Comparison of ENCODE assay signal across 9 cellular contexts in the genomic region with DNA sequence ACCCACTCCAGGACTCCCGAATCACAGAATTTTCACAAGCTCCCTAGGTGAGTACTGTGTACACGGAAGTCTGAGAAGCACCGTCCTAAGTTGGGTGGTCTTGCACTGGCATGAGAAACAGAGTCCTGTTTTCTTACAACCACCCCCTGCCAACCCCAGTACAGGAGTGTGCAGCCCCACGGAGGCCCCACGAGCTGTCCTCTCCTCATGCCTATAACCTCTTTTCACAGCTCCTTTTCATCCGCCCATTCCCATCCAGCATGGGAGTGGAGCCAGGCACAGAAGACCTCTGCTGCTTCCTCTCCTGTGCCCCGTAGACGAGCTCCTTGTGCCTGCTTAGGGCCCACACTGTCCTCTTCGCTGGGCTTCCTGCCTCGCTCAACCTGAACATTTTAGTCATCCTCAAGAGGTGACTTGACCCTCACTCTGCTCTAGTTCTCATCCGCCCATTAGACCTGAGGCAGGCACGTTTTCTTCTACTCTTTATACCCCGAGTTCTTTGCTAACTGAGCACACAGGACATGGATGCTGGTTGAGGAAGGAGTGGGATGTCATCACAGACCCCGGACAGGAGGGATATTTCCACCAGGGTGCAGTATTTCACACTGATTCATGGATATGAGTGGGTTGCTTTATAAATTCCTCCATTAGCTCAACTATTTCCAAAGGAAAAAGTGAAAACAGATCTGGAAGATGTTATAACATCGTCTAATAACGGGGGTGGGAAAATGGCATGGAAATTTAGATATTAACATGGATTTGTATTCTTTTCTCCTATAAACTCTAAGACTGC.
DNase-seq lines count a peak whose midpoint lies in the region; ATAC-seq and TF ChIP-seq lines count a peak whose summit lies in the region.
"Had no signal": no experiment of that assay in that cellular context is flagged by ENCODE, and none has a peak within 500 bp of the region (broad histone marks: within the 10 kb centered on the region; RNA-seq: fewer than 3 reads in every experiment).

No MANE protein-coding gene starts in this region.

- TF ChIP-seq CTCF in cardiac fibroblast (IDR thresholded peaks at IDR 0.05; ENCODE audit: low read depth, low read length) (peak; percentile 15), thoracic aorta (IDR thresholded peaks at IDR 0.05) (peak; percentile 66)

- DNase-seq in NCI-H446 (lab: John Stamatoyannopoulos, UW) (peak; percentile 7 to 11), NCI-H446 treated with DMSO at 0.1 percent for 48 hours (lab: John Stamatoyannopoulos, UW) (no peak), cardiac fibroblast (ENCODE audit: low read depth in 2 of 2) (peak; percentile 25 to 73), kidney glomerular epithelial cell (lab: John Stamatoyannopoulos, UW) (peak; percentile 2), thoracic aorta (ENCODE audit: low spot score) (no peak)
- DNase-seq in activated CD8-positive, alpha-beta memory T cell treated with anti-CD3 and anti-CD28 coated beads, Interleukin-2, amount 50 U/mL, for 48 hours = no peak
- DNase-seq in stimulated activated naive CD4-positive, alpha-beta T cell treated with Interleukin-2 at 50 U/mL for 16 hours (lab: John Stamatoyannopoulos, UW) = no peak

- no peaks in the 10 kb centered on the region for H3K27me3 ChIP-seq in thoracic aorta (replicated peaks; ENCODE audit: insufficient read depth)
- H3K27me3 ChIP-seq: SJCRH30 had no signal

- H3K36me3 ChIP-seq in thoracic aorta = no peaks in the 10 kb centered on the region
- H3K36me3 ChIP-seq: SJCRH30 had no signal

- H3K27ac ChIP-seq in thoracic aorta = no peak overlapping the region
- H3K27ac ChIP-seq: SJCRH30 had no signal

- ATAC-seq in thoracic aorta (ENCODE audit: insufficient number of reproducible peaks, low FRiP score, low read depth) (peak; percentile 82), GM19324 (IDR thresholded peaks at IDR 0.05; ENCODE audit: low FRiP score, unreplicated experiment) (no peak)

- no peak overlapping the region for H3K4me3 ChIP-seq in cardiac fibroblast (replicated peaks in 1 of 2; ENCODE audit: low read depth in 2 of 2, low read length in 2 of 2)
- H3K4me3 ChIP-seq in thoracic aorta = no peak overlapping the region
- H3K4me3 ChIP-seq: SJCRH30 had no signal

- peaks cover 0 to under 1% of the 10 kb centered on the region in 2 donors for H3K4me1 ChIP-seq in thoracic aorta (ENCODE audit: control insufficient read depth in 1 of 2, low read depth in 2 of 2)
- H3K4me1 ChIP-seq: SJCRH30 had no signal

- H3K9me3 ChIP-seq in thoracic aorta = no peaks in the 10 kb centered on the region
- H3K9me3 ChIP-seq: SJCRH30 had no signal

Comparison
In these comparisons a context has a peak if more than half of its experiments do, and no peak if none do; other contexts are left out.
1. DNase-seq: peak in NCI-H446 (2 of 2), cardiac fibroblast (2 of 2) and kidney glomerular epithelial cell (single experiment); none in NCI-H446 treated with DMSO at 0.1 percent for 48 hours (single experiment), thoracic aorta (single experiment), activated CD8-positive, alpha-beta memory T cell treated with anti-CD3 and anti-CD28 coated beads, Interleukin-2, amount 50 U/mL, for 48 hours (single experiment) and stimulated activated naive CD4-positive, alpha-beta T cell treated with Interleukin-2 at 50 U/mL for 16 hours (single experiment).